ENCODE assay signal across 8 cellular contexts in the genomic region with DNA sequence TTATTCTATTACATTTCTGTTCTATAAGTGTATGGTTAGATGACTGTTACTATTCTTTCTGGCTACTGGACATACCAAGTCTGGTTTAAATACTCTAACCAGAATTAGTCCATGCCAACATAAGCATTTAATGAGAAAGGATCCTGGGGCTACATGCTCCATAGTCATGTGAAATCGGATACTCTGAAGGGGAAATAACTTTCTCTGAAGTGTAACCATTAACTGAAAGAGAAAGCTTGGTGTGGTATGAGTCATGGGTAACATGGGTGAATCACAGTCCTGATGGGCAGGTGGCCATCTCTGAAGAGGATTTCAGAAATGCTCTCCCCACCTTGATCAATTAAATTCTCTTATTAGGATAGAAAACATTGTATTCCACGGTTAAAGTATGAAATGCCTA.
A peak's percentile ranks its signal among the peaks of the same experiment; 100 is the strongest.
DNase-seq lines count a peak whose midpoint lies in the region; ATAC-seq and TF ChIP-seq lines count a peak whose summit lies in the region.

No MANE protein-coding gene starts in this region.

- ATAC-seq in GM19463 (IDR thresholded peaks at IDR 0.05; ENCODE audit: unreplicated experiment): peak; percentile 95
- peak; percentile 98 for ATAC-seq in HG03378 (IDR thresholded peaks at IDR 0.05; ENCODE audit: unreplicated experiment)

- peaks cover 0 to 9% of the 10 kb centered on the region in 2 donors for H3K4me1 ChIP-seq in adrenal gland (replicated peaks in 1 of 2)

- H3K4me3 ChIP-seq in adrenal gland (no peak overlapping the region), skeletal muscle cell (ENCODE audit: low read depth, low read length) (no peak overlapping the region), coronary artery (no peak overlapping the region)

- DNase-seq in EH (ENCODE audit: low read depth) (peak; percentile 7), adrenal gland (peak in 6 of 7 donors; percentile 24 to 60 (median 39)), skeletal muscle cell (ENCODE audit: low read depth) (peak; percentile 46), coronary artery (ENCODE audit: low spot score) (no peak), NK-92 (lab: John Stamatoyannopoulos, UW; ENCODE audit: unreplicated experiment) (no peak)
- no peak for DNase-seq in activated CD4-positive, alpha-beta T cell treated with anti-CD3 and anti-CD28 coated beads, Interleukin-2, amount 50 U/mL, for 48 hours

- intact Hi-C loops in adrenal gland (cut with DNase I): no loop called here

- H3K27ac ChIP-seq in adrenal gland (peak overlapping the region in 1 of 5 donors; percentile 18), coronary artery (no peak overlapping the region)

- no peaks in the 10 kb centered on the region for H3K9me3 ChIP-seq in adrenal gland (replicated peaks in 1 of 3)

- no peak for TF ChIP-seq POLR2A in adrenal gland (IDR thresholded peaks at IDR 0.05)

- no peaks in the 10 kb centered on the region for H3K36me3 ChIP-seq in adrenal gland (replicated peaks in 1 of 2)

- TF ChIP-seq CTCF in adrenal gland (IDR thresholded peaks at IDR 0.05) (no peak), coronary artery (IDR thresholded peaks at IDR 0.05) (no peak)

- no peaks in the 10 kb centered on the region for H3K27me3 ChIP-seq in adrenal gland

- 61 to 70% (median 66%) methylated on average over 2 of the region's 2 CpGs for WGBS in adrenal gland, 4 donors

Comparison
In these comparisons a context has a peak if more than half of its experiments do, and no peak if none do; other contexts are left out.
1. DNase-seq: peak in EH (single experiment), adrenal gland (6 of 7) and skeletal muscle cell (single experiment); none in activated CD4-positive, alpha-beta T cell treated with anti-CD3 and anti-CD28 coated beads, Interleukin-2, amount 50 U/mL, for 48 hours (0 of 2), coronary artery (single experiment) and NK-92 (single experiment).